ENCODE assay signal across 1 cellular context in the genomic region with DNA sequence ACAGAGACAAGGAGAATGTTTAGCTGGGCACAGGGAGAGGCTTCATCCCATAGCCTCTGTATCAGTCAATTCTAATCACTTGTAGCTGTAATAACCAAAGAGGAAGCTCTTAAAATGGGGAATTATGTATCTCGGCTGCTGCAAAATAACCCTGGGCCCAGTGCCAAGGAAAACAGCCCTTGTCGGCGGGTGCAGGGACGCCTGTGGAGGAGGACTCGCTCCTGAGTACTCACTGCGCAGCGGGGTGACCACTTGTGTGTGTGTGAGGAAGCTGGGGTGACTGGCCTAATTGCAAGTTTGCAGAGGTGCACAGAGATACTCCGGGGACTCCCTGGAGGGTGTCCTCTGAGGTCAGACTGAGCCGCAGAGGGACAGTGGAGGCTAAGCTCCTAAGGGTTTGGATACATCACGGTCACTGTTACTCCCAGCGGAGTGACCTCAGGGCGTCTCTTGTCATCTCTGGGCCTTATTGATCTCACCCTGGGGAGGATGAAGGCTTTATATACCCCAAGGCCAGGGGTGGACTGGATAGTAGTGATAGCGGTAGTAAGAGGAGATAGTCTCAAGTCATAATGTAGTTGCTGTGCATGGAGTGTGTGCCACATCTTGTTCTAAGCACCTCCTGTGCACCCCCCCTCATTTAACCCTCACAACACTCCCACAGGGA.
TF ChIP-seq lines count a peak whose summit lies in the region.

No MANE protein-coding gene starts in this region.

TF ChIP-seq in WTC11, 78 proteins besides CTCF, POLR2A, EP300 and RAD21 (continued from another document):
- TF ChIP-seq, protein P1, sequence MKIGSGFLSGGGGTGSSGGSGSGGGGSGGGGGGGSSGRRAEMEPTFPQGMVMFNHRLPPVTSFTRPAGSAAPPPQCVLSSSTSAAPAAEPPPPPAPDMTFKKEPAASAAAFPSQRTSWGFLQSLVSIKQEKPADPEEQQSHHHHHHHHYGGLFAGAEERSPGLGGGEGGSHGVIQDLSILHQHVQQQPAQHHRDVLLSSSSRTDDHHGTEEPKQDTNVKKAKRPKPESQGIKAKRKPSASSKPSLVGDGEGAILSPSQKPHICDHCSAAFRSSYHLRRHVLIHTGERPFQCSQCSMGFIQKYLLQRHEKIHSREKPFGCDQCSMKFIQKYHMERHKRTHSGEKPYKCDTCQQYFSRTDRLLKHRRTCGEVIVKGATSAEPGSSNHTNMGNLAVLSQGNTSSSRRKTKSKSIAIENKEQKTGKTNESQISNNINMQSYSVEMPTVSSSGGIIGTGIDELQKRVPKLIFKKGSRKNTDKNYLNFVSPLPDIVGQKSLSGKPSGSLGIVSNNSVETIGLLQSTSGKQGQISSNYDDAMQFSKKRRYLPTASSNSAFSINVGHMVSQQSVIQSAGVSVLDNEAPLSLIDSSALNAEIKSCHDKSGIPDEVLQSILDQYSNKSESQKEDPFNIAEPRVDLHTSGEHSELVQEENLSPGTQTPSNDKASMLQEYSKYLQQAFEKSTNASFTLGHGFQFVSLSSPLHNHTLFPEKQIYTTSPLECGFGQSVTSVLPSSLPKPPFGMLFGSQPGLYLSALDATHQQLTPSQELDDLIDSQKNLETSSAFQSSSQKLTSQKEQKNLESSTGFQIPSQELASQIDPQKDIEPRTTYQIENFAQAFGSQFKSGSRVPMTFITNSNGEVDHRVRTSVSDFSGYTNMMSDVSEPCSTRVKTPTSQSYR (CRISPR knock-in tag; IDR thresholded peaks at IDR 0.05): no peak
- TF ChIP-seq E2F4 (CRISPR knock-in tag; IDR thresholded peaks at IDR 0.05; ENCODE audit: borderline replicate concordance, low read depth) (no peak), ZNF219 (CRISPR knock-in tag; IDR thresholded peaks at IDR 0.05; ENCODE audit: borderline replicate concordance) (no peak), IRF1 (CRISPR knock-in tag; IDR thresholded peaks at IDR 0.05) (no peak), ZNF396 (CRISPR knock-in tag; IDR thresholded peaks at IDR 0.05; ENCODE audit: borderline replicate concordance) (no peak), SP1 (CRISPR knock-in tag; conservative IDR thresholded peaks at IDR 0.05) (no peak), SMAD3 (CRISPR knock-in tag; IDR thresholded peaks at IDR 0.05; ENCODE audit: borderline replicate concordance) (no peak), NFATC4 (CRISPR knock-in tag; IDR thresholded peaks at IDR 0.05) (no peak), TEAD1 (CRISPR knock-in tag; IDR thresholded peaks at IDR 0.05) (no peak), FOXP4 (CRISPR knock-in tag; IDR thresholded peaks at IDR 0.05) (no peak), CDX4 (CRISPR knock-in tag; IDR thresholded peaks at IDR 0.05; ENCODE audit: borderline replicate concordance) (no peak)
- TF ChIP-seq, protein P2, sequence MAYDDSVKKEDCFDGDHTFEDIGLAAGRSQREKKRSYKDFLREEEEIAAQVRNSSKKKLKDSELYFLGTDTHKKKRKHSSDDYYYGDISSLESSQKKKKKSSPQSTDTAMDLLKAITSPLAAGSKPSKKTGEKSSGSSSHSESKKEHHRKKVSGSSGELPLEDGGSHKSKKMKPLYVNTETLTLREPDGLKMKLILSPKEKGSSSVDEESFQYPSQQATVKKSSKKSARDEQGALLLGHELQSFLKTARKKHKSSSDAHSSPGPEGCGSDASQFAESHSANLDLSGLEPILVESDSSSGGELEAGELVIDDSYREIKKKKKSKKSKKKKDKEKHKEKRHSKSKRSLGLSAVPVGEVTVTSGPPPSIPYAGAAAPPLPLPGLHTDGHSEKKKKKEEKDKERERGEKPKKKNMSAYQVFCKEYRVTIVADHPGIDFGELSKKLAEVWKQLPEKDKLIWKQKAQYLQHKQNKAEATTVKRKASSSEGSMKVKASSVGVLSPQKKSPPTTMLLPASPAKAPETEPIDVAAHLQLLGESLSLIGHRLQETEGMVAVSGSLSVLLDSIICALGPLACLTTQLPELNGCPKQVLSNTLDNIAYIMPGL (CRISPR knock-in tag; IDR thresholded peaks at IDR 0.05): no peak
- TF ChIP-seq, protein P3, sequence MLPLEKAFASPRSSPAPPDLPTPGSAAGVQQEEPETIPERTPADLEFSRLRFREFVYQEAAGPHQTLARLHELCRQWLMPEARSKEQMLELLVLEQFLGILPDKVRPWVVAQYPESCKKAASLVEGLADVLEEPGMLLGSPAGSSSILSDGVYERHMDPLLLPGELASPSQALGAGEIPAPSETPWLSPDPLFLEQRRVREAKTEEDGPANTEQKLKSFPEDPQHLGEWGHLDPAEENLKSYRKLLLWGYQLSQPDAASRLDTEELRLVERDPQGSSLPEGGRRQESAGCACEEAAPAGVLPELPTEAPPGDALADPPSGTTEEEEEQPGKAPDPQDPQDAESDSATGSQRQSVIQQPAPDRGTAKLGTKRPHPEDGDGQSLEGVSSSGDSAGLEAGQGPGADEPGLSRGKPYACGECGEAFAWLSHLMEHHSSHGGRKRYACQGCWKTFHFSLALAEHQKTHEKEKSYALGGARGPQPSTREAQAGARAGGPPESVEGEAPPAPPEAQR (CRISPR knock-in tag; IDR thresholded peaks at IDR 0.05): no peak
